9 cellular contexts compared by ENCODE assay signal in genomic region chr6:33634203-33634727, GRCh38. TPM values are rescaled to one million over a fixed set of nuclear protein-coding genes. Genes with fewer than 3 reads are reported as not detected.
DNase-seq lines count a peak whose midpoint lies in the region; ATAC-seq and FAIRE-seq lines count a peak whose summit lies in the region.
"Had no signal": no experiment of that assay in that cellular context is flagged by ENCODE, and none has a peak within 500 bp of the region (broad histone marks: within the 10 kb centered on the region; RNA-seq: fewer than 3 reads in every experiment).

No MANE protein-coding gene starts in this region.

- peaks cover 23% of the 10 kb centered on the region for H3K4me1 ChIP-seq in CD4-positive, CD25-positive, alpha-beta regulatory T cell (ENCODE audit: control insufficient read depth, insufficient read depth, low read length, poor library complexity, severe bottlenecking)
- peaks cover 12% of the 10 kb centered on the region for H3K4me1 ChIP-seq in ectodermal cell (ENCODE audit: control insufficient read depth, insufficient read depth, low read length)

- DNase-seq in CD4-positive, CD25-positive, alpha-beta regulatory T cell = no peak
- DNase-seq in NCI-H510A (lab: John Stamatoyannopoulos, UW) (peak; percentile 32), frontal cortex (ENCODE audit: low spot score in 2 of 2) (no peak), hippocampal formation (lab: John Stamatoyannopoulos, UW) (no peak), islet precursor cell (no peak)
- no peak for DNase-seq in natural killer cell treated with Interleukin-12 subunit alpha and Interleukin-12 subunit beta and Interleukin-15 and Interleukin-18, amount 100 ng/mL, for 72 hours (ENCODE audit: low spot score)

- ATAC-seq in CD4-positive, CD25-positive, alpha-beta regulatory T cell (ENCODE audit: low read depth in 2 of 2) = no peak
- no peak for ATAC-seq in natural killer cell treated with Interleukin-12 subunit alpha and Interleukin-12 subunit beta and Interleukin-15 and Interleukin-18, amount 100 ng/mL, for 72 hours
- ATAC-seq in HG03097 (IDR thresholded peaks at IDR 0.05; ENCODE audit: low FRiP score, unreplicated experiment) = no peak

- no peak for FAIRE-seq in frontal cortex (lab: Jason Lieb, UNC)
- FAIRE-seq: islet of Langerhans had no signal

- H3K4me3 Mint-ChIP-seq in CD4-positive, CD25-positive, alpha-beta regulatory T cell = peak overlapping the region; percentile 82 to 95 (median 87)
- H3K4me3 Mint-ChIP-seq in natural killer cell treated with Interleukin-12 subunit alpha and Interleukin-12 subunit beta and Interleukin-15 and Interleukin-18, amount 100 ng/mL, for 72 hours = peak overlapping the region; percentile 89

- H3K4me3 ChIP-seq in CD4-positive, CD25-positive, alpha-beta regulatory T cell (ENCODE audit: low read depth, low read length) = peak overlapping the region; percentile 48
- peak overlapping the region; percentile 45 for H3K4me3 ChIP-seq in ectodermal cell (ENCODE audit: insufficient read depth, low read depth, low read length)

- peak overlapping the region; percentile 71 to 79 (median 72) for H3K27ac Mint-ChIP-seq in CD4-positive, CD25-positive, alpha-beta regulatory T cell
- peak overlapping the region in 1 of 2 donors; percentile 81 for H3K27ac Mint-ChIP-seq in natural killer cell treated with Interleukin-12 subunit alpha and Interleukin-12 subunit beta and Interleukin-15 and Interleukin-18, amount 100 ng/mL, for 72 hours

- H3K4me1 Mint-ChIP-seq in CD4-positive, CD25-positive, alpha-beta regulatory T cell = peaks cover 5 to 71% (median 43%) of the 10 kb centered on the region in 4 donors
- H3K4me1 Mint-ChIP-seq in natural killer cell treated with Interleukin-12 subunit alpha and Interleukin-12 subunit beta and Interleukin-15 and Interleukin-18, amount 100 ng/mL, for 72 hours (ENCODE audit: low read depth in 2 of 2) = peaks cover 45 to 50% of the 10 kb centered on the region in 2 donors

- H3K27ac ChIP-seq in CD4-positive, CD25-positive, alpha-beta regulatory T cell (ENCODE audit: insufficient read depth, low read length, poor library complexity, severe bottlenecking) = peak overlapping the region; percentile 31
- no peak overlapping the region for H3K27ac ChIP-seq in ectodermal cell (ENCODE audit: insufficient read depth, low read depth, low read length, poor library complexity, severe bottlenecking)

- H3K9me3 ChIP-seq in CD4-positive, CD25-positive, alpha-beta regulatory T cell (ENCODE audit: control insufficient read depth in 2 of 2, low read length in 2 of 2) = no peaks in the 10 kb centered on the region
- H3K9me3 ChIP-seq in ectodermal cell (ENCODE audit: control insufficient read depth, low read length) = no peaks in the 10 kb centered on the region

- H3K36me3 ChIP-seq in CD4-positive, CD25-positive, alpha-beta regulatory T cell (ENCODE audit: control insufficient read depth, insufficient read depth, low read length) = peaks cover 2% of the 10 kb centered on the region
- H3K36me3 ChIP-seq in ectodermal cell (ENCODE audit: control insufficient read depth, insufficient read depth, low read length) = no peaks in the 10 kb centered on the region

- no peaks in the 10 kb centered on the region for H3K27me3 Mint-ChIP-seq in CD4-positive, CD25-positive, alpha-beta regulatory T cell
- H3K27me3 Mint-ChIP-seq in natural killer cell treated with Interleukin-12 subunit alpha and Interleukin-12 subunit beta and Interleukin-15 and Interleukin-18, amount 100 ng/mL, for 72 hours = no peaks in the 10 kb centered on the region

- WGBS in ectodermal cell, 2 experiments = 21 to 27% methylated on average over 13 of the region's 13 CpGs

- H3K27me3 ChIP-seq in CD4-positive, CD25-positive, alpha-beta regulatory T cell (ENCODE audit: control insufficient read depth, insufficient read depth, low read length) = no peaks in the 10 kb centered on the region
- H3K27me3 ChIP-seq in ectodermal cell (ENCODE audit: control insufficient read depth, insufficient read depth, low read length, poor library complexity, severe bottlenecking) = peaks cover 23% of the 10 kb centered on the region

- peaks cover 14% of the 10 kb centered on the region for H3K36me3 Mint-ChIP-seq in CD4-positive, CD25-positive, alpha-beta regulatory T cell
- no peaks in the 10 kb centered on the region for H3K36me3 Mint-ChIP-seq in natural killer cell treated with Interleukin-12 subunit alpha and Interleukin-12 subunit beta and Interleukin-15 and Interleukin-18, amount 100 ng/mL, for 72 hours

- no peaks in the 10 kb centered on the region for H3K9me3 Mint-ChIP-seq in CD4-positive, CD25-positive, alpha-beta regulatory T cell
- H3K9me3 Mint-ChIP-seq in natural killer cell treated with Interleukin-12 subunit alpha and Interleukin-12 subunit beta and Interleukin-15 and Interleukin-18, amount 100 ng/mL, for 72 hours = no peaks in the 10 kb centered on the region

RNA-seq across cellular contexts. Expression of gene ITPR3, which starts 13.1 kb away (rescaled TPM):
- total RNA-seq in CD4-positive, CD25-positive, alpha-beta regulatory T cell = 54.5 TPM
- 1 to 10 TPM; 1.3 to 2.2 (median 1.9) TPM for polyA plus RNA-seq in CD4-positive, CD25-positive, alpha-beta regulatory T cell
- 1.8 TPM for polyA plus RNA-seq in ectodermal cell (2013, experiment 1 of 4)
- polyA plus RNA-seq in ectodermal cell (2013, experiment 2 of 4) = 2.5 TPM
- polyA plus RNA-seq in ectodermal cell (2013, experiment 3 of 4) = 2.0 TPM
- 2.3 TPM for polyA plus RNA-seq in ectodermal cell (2013, experiment 4 of 4)
- 10 to 100 TPM; 27.6 to 77.6 TPM for total RNA-seq in natural killer cell treated with Interleukin-12 subunit alpha and Interleukin-12 subunit beta and Interleukin-15 and Interleukin-18, amount 100 ng/mL, for 72 hours
- 1.2 TPM for total RNA-seq in frontal cortex

RNA-seq across cellular contexts. Expression of gene BAK1, which starts 54.2 kb away (rescaled TPM):
- total RNA-seq in CD4-positive, CD25-positive, alpha-beta regulatory T cell = 41.7 TPM
- 10 to 100 TPM; 38.1 to 66.3 (median 54.4) TPM for polyA plus RNA-seq in CD4-positive, CD25-positive, alpha-beta regulatory T cell
- polyA plus RNA-seq in ectodermal cell (2013, experiment 1 of 4) = 40.6 TPM
- 38.3 TPM for polyA plus RNA-seq in ectodermal cell (2013, experiment 2 of 4)
- 31.4 TPM for polyA plus RNA-seq in ectodermal cell (2013, experiment 3 of 4)
- polyA plus RNA-seq in ectodermal cell (2013, experiment 4 of 4) = 31.6 TPM
- 100 to 1,000 TPM; 101 to 103 TPM for total RNA-seq in natural killer cell treated with Interleukin-12 subunit alpha and Interleukin-12 subunit beta and Interleukin-15 and Interleukin-18, amount 100 ng/mL, for 72 hours
- 2.9 TPM for total RNA-seq in frontal cortex

Comparison
In these comparisons a context has a peak if more than half of its experiments do, and no peak if none do; other contexts are left out.
1. RNA of gene ITPR3, which starts 13.1 kb away (total RNA-seq): 27.6 to 77.6 TPM in natural killer cell treated with Interleukin-12 subunit alpha and Interleukin-12 subunit beta and Interleukin-15 and Interleukin-18, amount 100 ng/mL, for 72 hours and 54.5 TPM in CD4-positive, CD25-positive, alpha-beta regulatory T cell (single experiment); 1.2 TPM in frontal cortex (single experiment); every median in the first group is over 10 times any median in the second.
2. RNA of gene BAK1, which starts 54.2 kb away (total RNA-seq): 101 to 103 TPM in natural killer cell treated with Interleukin-12 subunit alpha and Interleukin-12 subunit beta and Interleukin-15 and Interleukin-18, amount 100 ng/mL, for 72 hours and 41.7 TPM in CD4-positive, CD25-positive, alpha-beta regulatory T cell (single experiment); 2.9 TPM in frontal cortex (single experiment); every median in the first group is over 10 times any median in the second.